ENCODE assay signal across 9 cellular contexts in genomic region chr14:74841230-74842207, GRCh38.
DNase-seq lines count a peak whose midpoint lies in the region; ATAC-seq lines count a peak whose summit lies in the region.
"Had no signal": no experiment of that assay in that cellular context is flagged by ENCODE, and none has a peak within 500 bp of the region (broad histone marks: within the 10 kb centered on the region; RNA-seq: fewer than 3 reads in every experiment).

No MANE protein-coding gene starts in this region.

- no peaks in the 10 kb centered on the region for H3K27me3 Mint-ChIP-seq in activated naive CD8-positive, alpha-beta T cell treated with anti-CD3 and anti-CD28 coated beads, Interleukin-2, amount 50 U/mL, for 24 hours

- H3K4me3 Mint-ChIP-seq in activated naive CD8-positive, alpha-beta T cell treated with anti-CD3 and anti-CD28 coated beads, Interleukin-2, amount 50 U/mL, for 24 hours, result peak overlapping the region; percentile 4

- no peaks in the 10 kb centered on the region for H3K9me3 Mint-ChIP-seq in activated naive CD8-positive, alpha-beta T cell treated with anti-CD3 and anti-CD28 coated beads, Interleukin-2, amount 50 U/mL, for 24 hours

- DNase-seq in activated naive CD8-positive, alpha-beta T cell treated with anti-CD3 and anti-CD28 coated beads, Interleukin-2, amount 50 U/mL, for 24 hours, result peak; percentile 25
- DNase-seq in midbrain (lab: John Stamatoyannopoulos, UW) (no peak), GM03348 (ENCODE audit: low spot score) (no peak), foreskin melanocyte (no peak), NCI-H1436 (lab: John Stamatoyannopoulos, UW) (no peak)

- peak overlapping the region; percentile 68 for H3K27ac Mint-ChIP-seq in activated naive CD8-positive, alpha-beta T cell treated with anti-CD3 and anti-CD28 coated beads, Interleukin-2, amount 50 U/mL, for 24 hours

- peaks cover 64% of the 10 kb centered on the region for H3K4me1 Mint-ChIP-seq in activated naive CD8-positive, alpha-beta T cell treated with anti-CD3 and anti-CD28 coated beads, Interleukin-2, amount 50 U/mL, for 24 hours

- peaks cover 15% of the 10 kb centered on the region for H3K36me3 Mint-ChIP-seq in activated naive CD8-positive, alpha-beta T cell treated with anti-CD3 and anti-CD28 coated beads, Interleukin-2, amount 50 U/mL, for 24 hours (ENCODE audit: low read depth)

- ATAC-seq in GM18498 (IDR thresholded peaks at IDR 0.05; ENCODE audit: unreplicated experiment) (peak; percentile 74), GM21515 (IDR thresholded peaks at IDR 0.05; ENCODE audit: unreplicated experiment) (peak; percentile 75), HG03558 (IDR thresholded peaks at IDR 0.05; ENCODE audit: extremely low read depth, unreplicated experiment) (peak; percentile 50)
- ATAC-seq in activated naive CD8-positive, alpha-beta T cell treated with anti-CD3 and anti-CD28 coated beads, Interleukin-2, amount 50 U/mL, for 24 hours, result peak; percentile 86
- ATAC-seq: Right ventricle myocardium inferior had no signal
